In genomic region chr19:37920591-37921450, GRCh38 we compare ENCODE assay signal across 17 cellular contexts. TPM values are rescaled to one million over a fixed set of nuclear protein-coding genes. Genes with fewer than 3 reads are reported as not detected.
DNase-seq lines count a peak whose midpoint lies in the region; ATAC-seq, FAIRE-seq and TF ChIP-seq lines count a peak whose summit lies in the region.
"Had no signal": no experiment of that assay in that cellular context is flagged by ENCODE, and none has a peak within 500 bp of the region (broad histone marks: within the 10 kb centered on the region; RNA-seq: fewer than 3 reads in every experiment).

No MANE protein-coding gene starts in this region.

- no peak for TF ChIP-seq POLR2A in GM12891 (IDR thresholded peaks at IDR 0.05; ENCODE audit: low read depth, low read length)

- peak; percentile 58 for FAIRE-seq in GM12891 (lab: Jason Lieb, UNC)

- in situ Hi-C loops in HAP-1 (cut with MboI; ENCODE audit: low sequenced_read_pairs): loop anchor here (25.0 kb wide), 1 partner anchor 166 kb away; no protein-coding TSS in a partner anchor

- no peaks in the 10 kb centered on the region for H3K27me3 ChIP-seq in BLaER1 treated with 17β-estradiol and CSF1 and Interleukin-3, amounts not matched to agents 10 nM and 100 nM
- H3K27me3 ChIP-seq in HAP-1 (ENCODE audit: low read depth): no peaks in the 10 kb centered on the region
- H3K27me3 ChIP-seq: vagina had no signal

- H3K4me3 Mint-ChIP-seq in activated naive CD8-positive, alpha-beta T cell treated with anti-CD3 and anti-CD28 coated beads, Interleukin-2, amount 10 ng/mL, durations not matched to agents 7 days and 5 days: no peak overlapping the region
- H3K4me3 Mint-ChIP-seq in nephron progenitor cell: no peak overlapping the region

- peaks cover 0 to 18% (median 4%) of the 10 kb centered on the region in 11 experiments; a peak in 10 of 22 replicates for H3K36me3 ChIP-seq in BLaER1 treated with 17β-estradiol and CSF1 and Interleukin-3, amounts not matched to agents 10 nM and 100 nM
- 0 out of 2 replicates have a peak, but pooled peaks cover 4% of the 10 kb centered on the region for H3K36me3 ChIP-seq in HAP-1 (replicated peaks)
- H3K36me3 ChIP-seq: vagina had no signal

- H3K9me3 ChIP-seq in BLaER1 treated with 17β-estradiol and CSF1 and Interleukin-3, amounts not matched to agents 10 nM and 100 nM (replicated peaks in 1 of 11): no peaks in the 10 kb centered on the region
- H3K9me3 ChIP-seq in HAP-1: no peaks in the 10 kb centered on the region
- H3K9me3 ChIP-seq: vagina had no signal

- peaks cover 5% of the 10 kb centered on the region for H3K36me3 Mint-ChIP-seq in activated naive CD8-positive, alpha-beta T cell treated with anti-CD3 and anti-CD28 coated beads, Interleukin-2, amount 10 ng/mL, durations not matched to agents 7 days and 5 days
- peaks cover 35% of the 10 kb centered on the region for H3K36me3 Mint-ChIP-seq in nephron progenitor cell (ENCODE audit: low read depth)

- no peak for ATAC-seq in activated naive CD8-positive, alpha-beta T cell treated with anti-CD3 and anti-CD28 coated beads, Interleukin-2, amount 10 ng/mL, durations not matched to agents 7 days and 5 days (ENCODE audit: low read depth)
- ATAC-seq in GM21619 (IDR thresholded peaks at IDR 0.05; ENCODE audit: unreplicated experiment): no peak

- H3K4me3 ChIP-seq in BLaER1 treated with 17β-estradiol and CSF1 and Interleukin-3, amounts not matched to agents 10 nM and 100 nM: no peak overlapping the region
- no peak overlapping the region for H3K4me3 ChIP-seq in HAP-1
- H3K4me3 ChIP-seq: vagina had no signal

- no peaks in the 10 kb centered on the region for H3K27me3 Mint-ChIP-seq in activated naive CD8-positive, alpha-beta T cell treated with anti-CD3 and anti-CD28 coated beads, Interleukin-2, amount 10 ng/mL, durations not matched to agents 7 days and 5 days
- no peaks in the 10 kb centered on the region for H3K27me3 Mint-ChIP-seq in nephron progenitor cell (ENCODE audit: low read depth, poor library complexity)

- peak overlapping the region in 10 of 11 experiments; percentile 5 to 65 (median 40); a peak in 16 of 22 replicates for H3K9ac ChIP-seq in BLaER1 treated with 17β-estradiol and CSF1 and Interleukin-3, amounts not matched to agents 10 nM and 100 nM

- POLR2A ChIA-PET in activated naive CD8-positive, alpha-beta T cell treated with anti-CD3 and anti-CD28 coated beads, Interleukin-2, amount 10 ng/mL, durations not matched to agents 7 days and 5 days (lab: Charles Lee): no interaction called here

- TF ChIP-seq CTCF in nephron progenitor cell (IDR thresholded peaks at IDR 0.05): no peak

- peaks cover 0 to 22% (median 5%) of the 10 kb centered on the region in 11 experiments; a peak in 11 of 22 replicates for H4K20me1 ChIP-seq in BLaER1 treated with 17β-estradiol and CSF1 and Interleukin-3, amounts not matched to agents 10 nM and 100 nM

- H3K9me3 Mint-ChIP-seq in activated naive CD8-positive, alpha-beta T cell treated with anti-CD3 and anti-CD28 coated beads, Interleukin-2, amount 10 ng/mL, durations not matched to agents 7 days and 5 days: no peaks in the 10 kb centered on the region
- no peaks in the 10 kb centered on the region for H3K9me3 Mint-ChIP-seq in nephron progenitor cell

- H3K4me2 ChIP-seq in BLaER1 treated with 17β-estradiol and CSF1 and Interleukin-3, amounts not matched to agents 10 nM and 100 nM: peak overlapping the region; percentile 48 to 80 (median 70)

- H3K4me1 Mint-ChIP-seq in activated naive CD8-positive, alpha-beta T cell treated with anti-CD3 and anti-CD28 coated beads, Interleukin-2, amount 10 ng/mL, durations not matched to agents 7 days and 5 days: peaks cover 16% of the 10 kb centered on the region
- H3K4me1 Mint-ChIP-seq in nephron progenitor cell: peaks cover 35% of the 10 kb centered on the region

- peaks cover 19 to 54% (median 45%) of the 10 kb centered on the region in 10 experiments for H3K4me1 ChIP-seq in BLaER1 treated with 17β-estradiol and CSF1 and Interleukin-3, amounts not matched to agents 10 nM and 100 nM
- no peaks in the 10 kb centered on the region for H3K4me1 ChIP-seq in HAP-1
- H3K4me1 ChIP-seq: vagina had no signal

- peak overlapping the region in 8 of 11 experiments; percentile 25 to 59 (median 38); a peak in 14 of 22 replicates for H3K27ac ChIP-seq in BLaER1 treated with 17β-estradiol and CSF1 and Interleukin-3, amounts not matched to agents 10 nM and 100 nM
- H3K27ac ChIP-seq: vagina had no signal

- peak overlapping the region; percentile 20 for H3K27ac Mint-ChIP-seq in activated naive CD8-positive, alpha-beta T cell treated with anti-CD3 and anti-CD28 coated beads, Interleukin-2, amount 10 ng/mL, durations not matched to agents 7 days and 5 days
- peak overlapping the region; percentile 88 for H3K27ac Mint-ChIP-seq in nephron progenitor cell

- DNase-seq in GM12891 (ENCODE audit: insufficient read length, low spot score) (no peak), nephron progenitor cell (no peak), Ammon's horn (ENCODE audit: low spot score) (no peak), HAP-1 (ENCODE audit: low spot score in 2 of 2) (no peak), T-helper 9 cell (no peak)
- no peak for DNase-seq in activated naive CD8-positive, alpha-beta T cell treated with anti-CD3 and anti-CD28 coated beads, Interleukin-2, amount 10 ng/mL, durations not matched to agents 7 days and 5 days
- DNase-seq: activated CD4-positive, alpha-beta T cell treated with anti-CD3 and anti-CD28 coated beads for 4 hours; activated T-cell treated with anti-CD3 and anti-CD28 coated beads, Interleukin-2, amount 50 U/mL, for 48 hours; AML-193; aorta; GOT3; stimulated activated CD4-positive, alpha-beta T cell treated with anti-CD3 and anti-CD28 coated beads, Interleukin-15, amount 100 ng/mL, for 24 hours had no signal

TF ChIP-seq in GM12891, 5 proteins besides CTCF, POLR2A, EP300 and RAD21:
- TF ChIP-seq TAF1 (IDR thresholded peaks at IDR 0.05; ENCODE audit: low read depth, low read length): no peak
- TF ChIP-seq POLR2AphosphoS5 (IDR thresholded peaks at IDR 0.05; ENCODE audit: low read depth, low read length): no peak
- no peak for TF ChIP-seq SPI1 (IDR thresholded peaks at IDR 0.05; ENCODE audit: low read depth, low read length)
- TF ChIP-seq POU2F2 (IDR thresholded peaks at IDR 0.05; ENCODE audit: low read depth, low read length): no peak
- TF ChIP-seq PAX5 (IDR thresholded peaks at IDR 0.05; ENCODE audit: insufficient read depth, low read length, severe bottlenecking): no peak

RNA-seq across cellular contexts. Expression of gene SIPA1L3, which starts 13.8 kb away (rescaled TPM):
- polyA plus RNA-seq in GM12891 (2012; ENCODE audit: low read depth, missing spikeins): 11.7 TPM
- total RNA-seq in activated naive CD8-positive, alpha-beta T cell treated with anti-CD3 and anti-CD28 coated beads, Interleukin-2, amount 10 ng/mL, durations not matched to agents 7 days and 5 days: 10 to 100 TPM; 20.3 to 24.6 TPM

RNA-seq across cellular contexts. Expression of gene WDR87, which starts 14.4 kb away (rescaled TPM):
- not detected for polyA plus RNA-seq in GM12891 (2012; ENCODE audit: low read depth, missing spikeins)
- total RNA-seq in activated naive CD8-positive, alpha-beta T cell treated with anti-CD3 and anti-CD28 coated beads, Interleukin-2, amount 10 ng/mL, durations not matched to agents 7 days and 5 days: not detected
- total RNA-seq: aorta, fibroblast of villous mesenchyme, mesenteric fat pad, vagina had no signal
- polyA plus RNA-seq: aorta had no signal
